Comparison of ENCODE assay signal across 8 cellular contexts in the genomic region with DNA sequence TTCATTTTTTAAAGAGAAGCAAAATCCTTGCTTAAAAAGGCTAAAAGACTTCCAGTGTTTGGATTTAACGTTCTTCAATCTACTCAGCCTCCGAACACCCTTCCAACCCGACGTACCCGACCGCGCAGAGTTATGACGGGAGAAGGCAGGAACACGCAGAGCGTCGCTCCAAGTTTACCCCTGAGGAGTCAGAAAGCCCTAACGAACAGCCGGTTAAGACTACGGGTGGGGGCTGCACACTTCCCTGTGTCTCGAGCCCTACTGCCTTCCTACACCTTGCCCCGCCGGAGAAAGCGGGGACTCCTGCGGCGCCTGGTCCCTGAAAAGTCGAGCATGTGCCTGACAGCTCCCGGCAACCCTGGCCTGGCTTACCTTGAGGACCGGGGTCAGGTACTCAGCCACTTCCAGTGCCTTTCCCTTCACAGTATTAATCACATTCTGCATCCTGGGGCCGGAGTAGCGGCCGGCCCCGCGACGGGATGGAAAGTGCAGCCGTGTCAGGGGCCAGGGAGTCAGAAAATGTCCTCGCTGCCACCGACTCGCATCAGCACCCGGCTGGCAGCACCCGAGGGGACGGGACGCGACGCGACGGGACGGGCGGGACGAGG.
DNase-seq lines count a peak whose midpoint lies in the region; ATAC-seq and TF ChIP-seq lines count a peak whose summit lies in the region.

No MANE protein-coding gene starts in this region.

- H3K27me3 Mint-ChIP-seq in nephron progenitor cell (ENCODE audit: low read depth, poor library complexity): no peaks in the 10 kb centered on the region
- H3K27me3 Mint-ChIP-seq in stimulated activated naive CD8-positive, alpha-beta T cell treated with anti-CD3 and anti-CD28 coated beads, Interleukin-15, Interleukin-2, amounts not matched to agents 100 ng/mL and 50 ng/mL, for 24 hours: no peaks in the 10 kb centered on the region

- no peak for TF ChIP-seq CTCF in nephron progenitor cell (IDR thresholded peaks at IDR 0.05)

- H3K27ac Mint-ChIP-seq in nephron progenitor cell: peak overlapping the region; percentile 98
- peak overlapping the region; percentile 97 for H3K27ac Mint-ChIP-seq in stimulated activated naive CD8-positive, alpha-beta T cell treated with anti-CD3 and anti-CD28 coated beads, Interleukin-15, Interleukin-2, amounts not matched to agents 100 ng/mL and 50 ng/mL, for 24 hours

- DNase-seq in DMS 273 (lab: John Stamatoyannopoulos, UW; ENCODE audit: unreplicated experiment): peak; percentile 94
- DNase-seq in HPDE6-E6E7 (ENCODE audit: extremely low spot score): peak; percentile 66
- DNase-seq in OCI-M1 (lab: John Stamatoyannopoulos, UW): peak; percentile 84
- DNase-seq in activated T-helper 1 cell treated with Interleukin-2 at 50 U/mL for 16 hours (ENCODE audit: low read depth): peak; percentile 37
- peak; percentile 84 for DNase-seq in fibroblast of peridontal ligament (ENCODE audit: extremely low read depth)
- peak; percentile 64 for DNase-seq in nephron progenitor cell

- peak overlapping the region; percentile 97 for H3K4me3 Mint-ChIP-seq in nephron progenitor cell
- peak overlapping the region; percentile 99 for H3K4me3 Mint-ChIP-seq in stimulated activated naive CD8-positive, alpha-beta T cell treated with anti-CD3 and anti-CD28 coated beads, Interleukin-15, Interleukin-2, amounts not matched to agents 100 ng/mL and 50 ng/mL, for 24 hours

- peaks cover 8% of the 10 kb centered on the region for H3K9me3 Mint-ChIP-seq in nephron progenitor cell
- H3K9me3 Mint-ChIP-seq in stimulated activated naive CD8-positive, alpha-beta T cell treated with anti-CD3 and anti-CD28 coated beads, Interleukin-15, Interleukin-2, amounts not matched to agents 100 ng/mL and 50 ng/mL, for 24 hours: no peaks in the 10 kb centered on the region

- peak; percentile 9 for ATAC-seq in GM19468 (IDR thresholded peaks at IDR 0.05; ENCODE audit: extremely low read depth, unreplicated experiment)

- H3K4me1 Mint-ChIP-seq in nephron progenitor cell: peaks cover 27% of the 10 kb centered on the region
- H3K4me1 Mint-ChIP-seq in stimulated activated naive CD8-positive, alpha-beta T cell treated with anti-CD3 and anti-CD28 coated beads, Interleukin-15, Interleukin-2, amounts not matched to agents 100 ng/mL and 50 ng/mL, for 24 hours (ENCODE audit: low read depth): peaks cover 52% of the 10 kb centered on the region

- H3K36me3 Mint-ChIP-seq in nephron progenitor cell (ENCODE audit: low read depth): peaks cover 30% of the 10 kb centered on the region
- peaks cover 39% of the 10 kb centered on the region for H3K36me3 Mint-ChIP-seq in stimulated activated naive CD8-positive, alpha-beta T cell treated with anti-CD3 and anti-CD28 coated beads, Interleukin-15, Interleukin-2, amounts not matched to agents 100 ng/mL and 50 ng/mL, for 24 hours (ENCODE audit: low read depth)

Comparison
In these comparisons a context has a peak if more than half of its experiments do, and no peak if none do; other contexts are left out.
1. Peak in every context shown above with its lines: DNase-seq and ATAC-seq.
2. DNase-seq: peak in every context shown above with its lines; median percentile 94 in DMS 273; 84 in OCI-M1; 84 in fibroblast of peridontal ligament; 66 in HPDE6-E6E7; 64 in nephron progenitor cell; 37 in activated T-helper 1 cell treated with Interleukin-2 at 50 U/mL for 16 hours.